Comparison of ENCODE assay signal across 34 cellular contexts in genomic region chr9:130920762-130921482, GRCh38. TPM values are rescaled to one million over a fixed set of nuclear protein-coding genes. Genes with fewer than 3 reads are reported as not detected.
"Had no signal": no experiment of that assay in that cellular context is flagged by ENCODE, and none has a peak within 500 bp of the region (broad histone marks: within the 10 kb centered on the region; RNA-seq: fewer than 3 reads in every experiment).

No MANE protein-coding gene starts in this region.

- H3K36me3 Mint-ChIP-seq: activated naive CD8-positive, alpha-beta T cell treated with anti-CD3 and anti-CD28 coated beads, Interleukin-2, amount 10 ng/mL, durations not matched to agents 7 days and 5 days; immature natural killer cell; natural killer cell treated with Interleukin-12 subunit alpha and Interleukin-12 subunit beta and Interleukin-15 and Interleukin-18, amount 100 ng/mL, for 72 hours; stimulated activated naive B cell treated with anti-CD40 and anti-IgM and Interleukin-4, amounts not matched to agents 10 μg/mL and 1 μg/mL and 100 μg/mL, for 72 hours had no signal

- ATAC-seq: activated CD4-positive, CD25-positive, alpha-beta regulatory T cell treated with anti-CD3 and anti-CD28 coated beads, Interleukin-2, amount 50 U/mL, for 24 hours; foreskin keratinocyte; heart left ventricle; left lung; lower lobe of right lung; natural killer cell treated with Interleukin-12 subunit alpha and Interleukin-12 subunit beta and Interleukin-15 and Interleukin-18, amount 100 ng/mL, for 72 hours; stimulated activated naive B cell treated with anti-CD40 and anti-IgM and Interleukin-4, amounts not matched to agents 10 μg/mL and 1 μg/mL and 100 μg/mL, for 72 hours; upper lobe of right lung had no signal

- H3K4me1 ChIP-seq: foreskin keratinocyte, left lung, lower lobe of right lung, upper lobe of right lung had no signal

- H3K27ac Mint-ChIP-seq: activated naive CD4-positive, alpha-beta T cell treated with anti-CD3 and anti-CD28 coated beads for 36 hours; activated naive CD8-positive, alpha-beta T cell treated with anti-CD3 and anti-CD28 coated beads, Interleukin-2, amount 10 ng/mL, durations not matched to agents 7 days and 5 days; immature natural killer cell; natural killer cell treated with Interleukin-12 subunit alpha and Interleukin-12 subunit beta and Interleukin-15 and Interleukin-18, amount 100 ng/mL, for 72 hours; stimulated activated naive B cell treated with anti-CD40 and anti-IgM and Interleukin-4, amounts not matched to agents 10 μg/mL and 1 μg/mL and 100 μg/mL, for 72 hours; T-helper 1 cell treated with Interleukin-12 subunit alpha and Interleukin-12 subunit beta and Interleukin-4 antibody, amounts not matched to agents 30 μg/mL and 1 μg/mL, for 36 hours had no signal

- H3K27ac ChIP-seq: esophagus muscularis mucosa, foreskin keratinocyte, heart left ventricle, left lung, lower lobe of right lung, stomach, suprapubic skin, tibial artery, upper lobe of right lung, VCaP had no signal

- H3K27me3 Mint-ChIP-seq: activated naive CD8-positive, alpha-beta T cell treated with anti-CD3 and anti-CD28 coated beads, Interleukin-2, amount 10 ng/mL, durations not matched to agents 7 days and 5 days; natural killer cell treated with Interleukin-12 subunit alpha and Interleukin-12 subunit beta and Interleukin-15 and Interleukin-18, amount 100 ng/mL, for 72 hours had no signal

- H3K4me3 Mint-ChIP-seq: activated naive CD4-positive, alpha-beta T cell treated with anti-CD3 and anti-CD28 coated beads for 36 hours; activated naive CD8-positive, alpha-beta T cell treated with anti-CD3 and anti-CD28 coated beads, Interleukin-2, amount 10 ng/mL, durations not matched to agents 7 days and 5 days; immature natural killer cell; natural killer cell treated with Interleukin-12 subunit alpha and Interleukin-12 subunit beta and Interleukin-15 and Interleukin-18, amount 100 ng/mL, for 72 hours; stimulated activated naive B cell treated with anti-CD40 and anti-IgM and Interleukin-4, amounts not matched to agents 10 μg/mL and 1 μg/mL and 100 μg/mL, for 72 hours; T-helper 1 cell treated with Interleukin-12 subunit alpha and Interleukin-12 subunit beta and Interleukin-4 antibody, amounts not matched to agents 30 μg/mL and 1 μg/mL, for 36 hours had no signal

- H3K4me3 ChIP-seq: esophagus muscularis mucosa, heart left ventricle, left lung, lower lobe of right lung, smooth muscle cell, stomach, suprapubic skin, tibial artery, upper lobe of right lung had no signal

- H3K9me3 Mint-ChIP-seq: activated naive CD4-positive, alpha-beta T cell treated with anti-CD3 and anti-CD28 coated beads for 36 hours; activated naive CD8-positive, alpha-beta T cell treated with anti-CD3 and anti-CD28 coated beads, Interleukin-2, amount 10 ng/mL, durations not matched to agents 7 days and 5 days; immature natural killer cell; natural killer cell treated with Interleukin-12 subunit alpha and Interleukin-12 subunit beta and Interleukin-15 and Interleukin-18, amount 100 ng/mL, for 72 hours; stimulated activated naive B cell treated with anti-CD40 and anti-IgM and Interleukin-4, amounts not matched to agents 10 μg/mL and 1 μg/mL and 100 μg/mL, for 72 hours; T-helper 1 cell treated with Interleukin-12 subunit alpha and Interleukin-12 subunit beta and Interleukin-4 antibody, amounts not matched to agents 30 μg/mL and 1 μg/mL, for 36 hours had no signal

- DNase-seq: activated CD4-positive, alpha-beta T cell treated with anti-CD3 and anti-CD28 coated beads for 48 hours; activated CD4-positive, alpha-beta T cell treated with anti-CD3 and anti-CD28 coated beads, Interleukin-2, amount 50 U/mL, for 48 hours; activated CD8-positive, alpha-beta memory T cell treated with anti-CD3 and anti-CD28 coated beads for 24 hours; activated effector memory CD4-positive, alpha-beta T cell treated with anti-CD3 and anti-CD28 coated beads, Interleukin-2, amount 50 U/mL, for 16 hours; activated naive CD4-positive, alpha-beta T cell treated with anti-CD3 and anti-CD28 coated beads for 36 hours; activated naive CD8-positive, alpha-beta T cell treated with anti-CD3 and anti-CD28 coated beads, Interleukin-2, amount 10 ng/mL, durations not matched to agents 7 days and 5 days; caudate nucleus; cortex of kidney; foreskin keratinocyte; heart left ventricle; hypothalamus; immature natural killer cell; kidney; left lung; lower lobe of right lung; mesenchymal stem cell; posterior cingulate gyrus; stimulated activated CD4-positive, alpha-beta T cell treated with anti-CD3 and anti-CD28 coated beads, Interleukin-1b, Interleukin-23, amount 100 ng/mL, for 48 hours; stimulated activated naive B cell treated with anti-CD40 and anti-IgM and Interleukin-4, amounts not matched to agents 10 μg/mL and 1 μg/mL and 100 μg/mL, for 72 hours; stomach; T-helper 9 cell; tibial artery; upper lobe of right lung had no signal

- H3K4me1 Mint-ChIP-seq: activated naive CD8-positive, alpha-beta T cell treated with anti-CD3 and anti-CD28 coated beads, Interleukin-2, amount 10 ng/mL, durations not matched to agents 7 days and 5 days; immature natural killer cell had no signal

- H3K4me2 ChIP-seq: smooth muscle cell had no signal

- H3K36me3 ChIP-seq: esophagus muscularis mucosa, heart left ventricle, left lung, lower lobe of right lung, stomach, suprapubic skin, tibial artery, upper lobe of right lung had no signal

- H3K9me3 ChIP-seq: esophagus muscularis mucosa, heart left ventricle, left lung, lower lobe of right lung, stomach, suprapubic skin, tibial artery, upper lobe of right lung had no signal

RNA-seq across cellular contexts. Expression of gene FIBCD1, which starts 18.1 kb away (rescaled TPM):
- total RNA-seq: activated naive CD4-positive, alpha-beta T cell treated with anti-CD3 and anti-CD28 coated beads for 36 hours; activated naive CD8-positive, alpha-beta T cell treated with anti-CD3 and anti-CD28 coated beads, Interleukin-2, amount 10 ng/mL, durations not matched to agents 7 days and 5 days; mononuclear cell; natural killer cell treated with Interleukin-12 subunit alpha and Interleukin-12 subunit beta and Interleukin-15 and Interleukin-18, amount 100 ng/mL, for 72 hours; suprapubic skin had no signal
- polyA plus RNA-seq: immature natural killer cell had no signal

RNA-seq across cellular contexts. Expression of gene QRFP, which starts 24.3 kb away (rescaled TPM):
- total RNA-seq: activated naive CD4-positive, alpha-beta T cell treated with anti-CD3 and anti-CD28 coated beads for 36 hours; activated naive CD8-positive, alpha-beta T cell treated with anti-CD3 and anti-CD28 coated beads, Interleukin-2, amount 10 ng/mL, durations not matched to agents 7 days and 5 days; astrocyte; chondrocyte; esophagus muscularis mucosa; foreskin keratinocyte; heart left ventricle; kidney; lower lobe of right lung; mononuclear cell; natural killer cell treated with Interleukin-12 subunit alpha and Interleukin-12 subunit beta and Interleukin-15 and Interleukin-18, amount 100 ng/mL, for 72 hours; omental fat pad; smooth muscle cell; stomach; suprapubic skin; upper lobe of right lung had no signal
- polyA plus RNA-seq: foreskin keratinocyte, heart left ventricle, immature natural killer cell, stomach had no signal
